Comparison of ENCODE assay signal across 8 cellular contexts in the genomic region with DNA sequence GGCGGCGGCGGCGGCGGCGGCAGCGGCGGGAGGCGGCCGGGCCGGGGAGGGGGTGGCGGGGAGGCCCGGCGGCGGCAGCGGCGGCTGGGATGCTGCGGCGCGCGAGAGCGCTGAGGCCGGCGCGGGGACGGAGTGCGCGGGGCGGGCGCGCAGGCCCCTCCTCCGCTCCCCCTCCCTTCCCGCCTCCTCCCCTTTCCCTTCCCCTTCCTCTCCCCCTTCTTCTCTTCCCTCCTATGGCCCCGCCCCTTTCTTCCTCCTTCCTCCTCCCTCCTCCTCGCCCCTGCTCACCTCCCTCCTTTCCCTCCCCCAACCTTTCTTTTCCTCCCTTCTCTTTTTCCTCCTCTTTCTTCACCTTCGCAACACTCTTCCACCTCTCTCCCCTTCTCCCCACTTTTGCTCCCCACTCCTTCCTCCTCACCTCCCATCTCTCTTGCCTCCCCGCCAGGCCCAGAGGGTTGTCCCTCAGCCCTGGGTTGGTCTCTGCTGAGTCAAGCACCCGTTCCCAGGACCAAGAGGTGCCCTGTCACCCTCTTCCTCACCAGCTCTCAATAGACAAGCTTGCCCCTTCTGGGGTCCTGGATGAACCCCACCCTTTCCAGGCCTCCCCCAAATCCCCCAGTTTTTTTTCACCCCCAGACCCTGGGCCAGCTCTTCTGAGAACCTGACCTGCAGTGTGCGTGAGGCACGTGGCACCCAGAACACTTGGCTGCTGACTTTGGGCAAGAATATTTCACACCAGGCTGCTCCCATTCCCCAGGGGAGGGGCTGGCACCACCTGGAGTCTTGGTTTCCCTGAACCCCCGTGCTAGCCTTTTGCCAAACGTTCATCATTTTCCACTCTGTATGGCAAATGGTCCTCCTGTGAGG. TPM values are rescaled to one million over a fixed set of nuclear protein-coding genes. Genes with fewer than 3 reads are reported as not detected.
DNase-seq lines count a peak whose midpoint lies in the region; ATAC-seq and TF ChIP-seq lines count a peak whose summit lies in the region.

A gene with protein sequence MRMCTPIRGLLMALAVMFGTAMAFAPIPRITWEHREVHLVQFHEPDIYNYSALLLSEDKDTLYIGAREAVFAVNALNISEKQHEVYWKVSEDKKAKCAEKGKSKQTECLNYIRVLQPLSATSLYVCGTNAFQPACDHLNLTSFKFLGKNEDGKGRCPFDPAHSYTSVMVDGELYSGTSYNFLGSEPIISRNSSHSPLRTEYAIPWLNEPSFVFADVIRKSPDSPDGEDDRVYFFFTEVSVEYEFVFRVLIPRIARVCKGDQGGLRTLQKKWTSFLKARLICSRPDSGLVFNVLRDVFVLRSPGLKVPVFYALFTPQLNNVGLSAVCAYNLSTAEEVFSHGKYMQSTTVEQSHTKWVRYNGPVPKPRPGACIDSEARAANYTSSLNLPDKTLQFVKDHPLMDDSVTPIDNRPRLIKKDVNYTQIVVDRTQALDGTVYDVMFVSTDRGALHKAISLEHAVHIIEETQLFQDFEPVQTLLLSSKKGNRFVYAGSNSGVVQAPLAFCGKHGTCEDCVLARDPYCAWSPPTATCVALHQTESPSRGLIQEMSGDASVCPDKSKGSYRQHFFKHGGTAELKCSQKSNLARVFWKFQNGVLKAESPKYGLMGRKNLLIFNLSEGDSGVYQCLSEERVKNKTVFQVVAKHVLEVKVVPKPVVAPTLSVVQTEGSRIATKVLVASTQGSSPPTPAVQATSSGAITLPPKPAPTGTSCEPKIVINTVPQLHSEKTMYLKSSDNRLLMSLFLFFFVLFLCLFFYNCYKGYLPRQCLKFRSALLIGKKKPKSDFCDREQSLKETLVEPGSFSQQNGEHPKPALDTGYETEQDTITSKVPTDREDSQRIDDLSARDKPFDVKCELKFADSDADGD (minus strand): TSS at position 136 of the 867 bp plus-strand sequence. CDS start 92,657 bp downstream, outside the sequence.

- peaks cover 26% of the 10 kb centered on the region for H3K79me2 ChIP-seq in PC-3 (ENCODE audit: low read length)

- TF ChIP-seq CTCF in PC-3 (conservative IDR thresholded peaks at IDR 0.05; ENCODE audit: low read depth, low read length) (no peak), ovary (IDR thresholded peaks at IDR 0.05) (no peak)

- peak within 1 kb of the TSS; percentile 83 for H3K4me2 ChIP-seq in PC-3 (ENCODE audit: low read length)

- H3K36me3 ChIP-seq in PC-3 (ENCODE audit: low read depth, low read length) (no peaks in the 10 kb centered on the region), ovary (no peaks in the 10 kb centered on the region)

- peak; percentile 44 for ATAC-seq in GM18511 (IDR thresholded peaks at IDR 0.05; ENCODE audit: unreplicated experiment)
- ATAC-seq in PC-3 = peak; percentile 71
- no peak for ATAC-seq in HG03571 (IDR thresholded peaks at IDR 0.05; ENCODE audit: unreplicated experiment)

- peak within 1 kb of the TSS; percentile 15; the same call in 1 of the 2 replicates for H3K9ac ChIP-seq in PC-3 (ENCODE audit: low read length)

- DNase-seq in AG08395 (ENCODE audit: low spot score) (peak; percentile 49), HT1080 (ENCODE audit: low read depth) (peak; percentile 56), PC-3 (peak; percentile 58), cardiac septum (ENCODE audit: low spot score) (peak; percentile 88), ovary (peak; percentile 72 to 85 (median 81))

- BruUV-seq in PC-3 (replicated peaks; lab: Mats Ljungman, UMichigan) = no TSS peak

- H4K20me1 ChIP-seq in PC-3 (ENCODE audit: low read length) = peaks cover 3% of the 10 kb centered on the region; the same call in 1 of the 2 replicates

- peaks cover 87% of the 10 kb centered on the region for H3K4me1 Mint-ChIP-seq in activated naive CD8-positive, alpha-beta T cell (ENCODE audit: low read depth)

- CTCF ChIA-PET in PC-3 (lab: Charles Lee) = no interaction called here

- no peaks in the 10 kb centered on the region for H3K9me3 ChIP-seq in PC-3 (ENCODE audit: low read length)
- no peaks in the 10 kb centered on the region for H3K9me3 ChIP-seq in ovary

- H3K4me3 ChIP-seq in PC-3 (ENCODE audit: low read length) (peak within 1 kb of the TSS; percentile 64), ovary (peak within 1 kb of the TSS; percentile 77)

- intact Hi-C loops in PC-3 (cut with micrococcal nuclease) = no loop called here
- intact Hi-C loops in cardiac septum (cut with DNase I) = no loop called here
- intact Hi-C loops in ovary (cut with DNase I) = loop anchor here in 1 of 4 donors (5.0 kb wide), 1 partner anchor 36 kb away; no protein-coding TSS in a partner anchor

- H2AFZ ChIP-seq in PC-3 (ENCODE audit: low read length) = peak within 1 kb of the TSS; percentile 68

- peaks cover 2% of the 10 kb centered on the region for H3K36me3 Mint-ChIP-seq in activated naive CD8-positive, alpha-beta T cell

- peak within 1 kb of the TSS; percentile 97 for H3K27ac Mint-ChIP-seq in activated naive CD8-positive, alpha-beta T cell

- no peaks in the 10 kb centered on the region for H3K9me3 Mint-ChIP-seq in activated naive CD8-positive, alpha-beta T cell (ENCODE audit: low read depth)

- TF ChIP-seq POLR2A in ovary (IDR thresholded peaks at IDR 0.05) = no peak

- POLR2A ChIA-PET in PC-3 (lab: Charles Lee; ENCODE audit: unreplicated experiment) = no interaction called here

- H3K27me3 ChIP-seq in PC-3 (ENCODE audit: low read length) (no peaks in the 10 kb centered on the region), ovary (no peaks in the 10 kb centered on the region)

- H3K27me3 Mint-ChIP-seq in activated naive CD8-positive, alpha-beta T cell = no peaks in the 10 kb centered on the region

- no peaks in the 10 kb centered on the region for H3F3A ChIP-seq in PC-3 (ENCODE audit: low read length, unreplicated experiment)

- peaks cover 9% of the 10 kb centered on the region; the same call in 1 of the 2 replicates for H3K4me1 ChIP-seq in PC-3 (ENCODE audit: insufficient read depth, low read length)
- H3K4me1 ChIP-seq in ovary (ENCODE audit: insufficient read depth) = peaks cover 6% of the 10 kb centered on the region

- no peak for TF ChIP-seq EP300 in ovary (IDR thresholded peaks at IDR 0.05)

- H3K9me2 ChIP-seq in PC-3 (replicated peaks; ENCODE audit: low read length) = no peaks in the 10 kb centered on the region

- H3K4me3 Mint-ChIP-seq in activated naive CD8-positive, alpha-beta T cell = peak within 1 kb of the TSS; percentile 97

- no peak within 1 kb of the TSS for H3K27ac ChIP-seq in PC-3 (ENCODE audit: low read length)
- H3K27ac ChIP-seq in ovary = peak within 1 kb of the TSS in 1 of 2 donors; percentile 68

- 9 to 16% (median 13%) methylated on average over 24 to 42 of the region's 42 CpGs for WGBS in ovary, 3 donors

RNA-seq across cellular contexts. Expression of the gene that starts here (rescaled TPM):
- 5.0 and 10.5 TPM in 2 replicates for total RNA-seq in HT1080 (2014; rRNA removed; shearing (Covaris generic))
- polyA plus RNA-seq in HT1080 (2015; cell fraction: cytosol; rRNA removed) = 15.3 and 15.7 TPM in 2 replicates
- polyA plus RNA-seq in HT1080 (2015; cell fraction: nucleus; rRNA removed) = 23.0 and 25.1 TPM in 2 replicates
- total RNA-seq in PC-3 (2014; rRNA removed) (5.0 and 8.0 TPM in 2 replicates), cardiac septum (21.4 TPM), ovary (10 to 100 TPM; 11.1 to 27.2 (median 17.9) TPM)
- 10 to 100 TPM in 1 of 2 donors, 1 to 10 TPM in 1; 6.0 to 10.4 TPM for polyA plus RNA-seq in ovary
